8 cellular contexts compared by ENCODE assay signal in genomic region chr4:163681208-163681821, GRCh38.
A peak's percentile ranks its signal among the peaks of the same experiment; 100 is the strongest.
DNase-seq lines count a peak whose midpoint lies in the region; ATAC-seq and TF ChIP-seq lines count a peak whose summit lies in the region.

No MANE protein-coding gene starts in this region.

- H3K9ac ChIP-seq in MM.1S (ENCODE audit: low read length) = no peak overlapping the region

- H3K4me1 ChIP-seq in MM.1S (ENCODE audit: low read length) (no peaks in the 10 kb centered on the region), lower lobe of right lung (no peaks in the 10 kb centered on the region)

- no peaks in the 10 kb centered on the region for H3K9me2 ChIP-seq in MM.1S (replicated peaks; ENCODE audit: insufficient read depth, low read length)

- H3K4me3 ChIP-seq in MM.1S (ENCODE audit: low read length) (no peak overlapping the region), lower lobe of right lung (no peak overlapping the region)

- H3K9me3 ChIP-seq in MM.1S (replicated peaks; ENCODE audit: insufficient read depth, low read length) = no peaks in the 10 kb centered on the region
- H3K9me3 ChIP-seq in lower lobe of right lung = no peaks in the 10 kb centered on the region

- no peaks in the 10 kb centered on the region for H3F3A ChIP-seq in MM.1S (ENCODE audit: insufficient read depth, low read length)

- H3K27me3 ChIP-seq in MM.1S (replicated peaks; ENCODE audit: insufficient read depth, low read length) (no peaks in the 10 kb centered on the region), lower lobe of right lung (ENCODE audit: low read depth) (no peaks in the 10 kb centered on the region)

- H3K4me2 ChIP-seq in MM.1S (ENCODE audit: low read depth, low read length) = no peak overlapping the region

- intact Hi-C loops in lower lobe of right lung (cut with DNase I) = no loop called here

- no peaks in the 10 kb centered on the region for H4K20me1 ChIP-seq in MM.1S (ENCODE audit: insufficient read depth, low read length)

- H3K4me3 Mint-ChIP-seq in activated naive CD8-positive, alpha-beta T cell treated with anti-CD3 and anti-CD28 coated beads, Interleukin-2, amount 10 ng/mL, durations not matched to agents 7 days and 5 days = no peak overlapping the region
- H3K4me3 Mint-ChIP-seq in T-helper 2 cell treated with Interferon-gamma antibody and Interleukin-4, amounts not matched to agents 5 μg/mL and 100 μg/mL, for 36 hours = no peak overlapping the region

- H2AFZ ChIP-seq in MM.1S (ENCODE audit: low read length) = no peak overlapping the region

- no peaks in the 10 kb centered on the region for H3K9me3 Mint-ChIP-seq in activated naive CD8-positive, alpha-beta T cell treated with anti-CD3 and anti-CD28 coated beads, Interleukin-2, amount 10 ng/mL, durations not matched to agents 7 days and 5 days
- no peaks in the 10 kb centered on the region for H3K9me3 Mint-ChIP-seq in T-helper 2 cell treated with Interferon-gamma antibody and Interleukin-4, amounts not matched to agents 5 μg/mL and 100 μg/mL, for 36 hours

- H3K79me2 ChIP-seq in MM.1S (ENCODE audit: low read length) = no peaks in the 10 kb centered on the region

- TF ChIP-seq CTCF in MM.1S (IDR thresholded peaks at IDR 0.05; ENCODE audit: low read length) (peak; percentile 70), lower lobe of right lung (IDR thresholded peaks at IDR 0.05) (peak; percentile 71)

- H3K36me3 ChIP-seq in MM.1S (replicated peaks; ENCODE audit: insufficient read depth, low read length) (no peaks in the 10 kb centered on the region), lower lobe of right lung (no peaks in the 10 kb centered on the region)

- H3K27ac ChIP-seq in MM.1S (ENCODE audit: low read length) (no peak overlapping the region), lower lobe of right lung (no peak overlapping the region)

- ATAC-seq in activated naive CD8-positive, alpha-beta T cell treated with anti-CD3 and anti-CD28 coated beads, Interleukin-2, amount 10 ng/mL, durations not matched to agents 7 days and 5 days (ENCODE audit: low read depth) = peak; percentile 50
- peak; percentile 73 to 74 for ATAC-seq in lower lobe of right lung

- DNase-seq in Ammon's horn (ENCODE audit: low spot score) (peak; percentile 33), GM03348 (ENCODE audit: low spot score) (peak; percentile 3), HCEC 1CT (peak; percentile 27), MM.1S (peak; percentile 66), lower lobe of right lung (no peak)
- DNase-seq in activated naive CD8-positive, alpha-beta T cell treated with anti-CD3 and anti-CD28 coated beads, Interleukin-2, amount 10 ng/mL, durations not matched to agents 7 days and 5 days = no peak
- DNase-seq in T-helper 2 cell treated with Interferon-gamma antibody and Interleukin-4, amounts not matched to agents 5 μg/mL and 100 μg/mL, for 36 hours (ENCODE audit: low spot score) = no peak
- no peak for DNase-seq in activated effector memory CD4-positive, alpha-beta T cell treated with anti-CD3 and anti-CD28 coated beads, Interleukin-2, amount 50 U/mL, for 16 hours

- POLR2A ChIA-PET in activated naive CD8-positive, alpha-beta T cell treated with anti-CD3 and anti-CD28 coated beads, Interleukin-2, amount 10 ng/mL, durations not matched to agents 7 days and 5 days (lab: Charles Lee) = interaction anchor here (0.6 kb wide), 1 partner anchor 943 kb away, joined by 3 read pairs; no protein-coding TSS in a partner anchor

- H3K27me3 Mint-ChIP-seq in activated naive CD8-positive, alpha-beta T cell treated with anti-CD3 and anti-CD28 coated beads, Interleukin-2, amount 10 ng/mL, durations not matched to agents 7 days and 5 days = peaks cover 4% of the 10 kb centered on the region
- no peaks in the 10 kb centered on the region for H3K27me3 Mint-ChIP-seq in T-helper 2 cell treated with Interferon-gamma antibody and Interleukin-4, amounts not matched to agents 5 μg/mL and 100 μg/mL, for 36 hours (ENCODE audit: low read depth)

- H3K36me3 Mint-ChIP-seq in activated naive CD8-positive, alpha-beta T cell treated with anti-CD3 and anti-CD28 coated beads, Interleukin-2, amount 10 ng/mL, durations not matched to agents 7 days and 5 days = no peaks in the 10 kb centered on the region
- H3K36me3 Mint-ChIP-seq in T-helper 2 cell treated with Interferon-gamma antibody and Interleukin-4, amounts not matched to agents 5 μg/mL and 100 μg/mL, for 36 hours (ENCODE audit: low read depth) = no peaks in the 10 kb centered on the region

- H3K27ac Mint-ChIP-seq in activated naive CD8-positive, alpha-beta T cell treated with anti-CD3 and anti-CD28 coated beads, Interleukin-2, amount 10 ng/mL, durations not matched to agents 7 days and 5 days = no peak overlapping the region
- no peak overlapping the region for H3K27ac Mint-ChIP-seq in T-helper 2 cell treated with Interferon-gamma antibody and Interleukin-4, amounts not matched to agents 5 μg/mL and 100 μg/mL, for 36 hours

- H3K4me1 Mint-ChIP-seq in activated naive CD8-positive, alpha-beta T cell treated with anti-CD3 and anti-CD28 coated beads, Interleukin-2, amount 10 ng/mL, durations not matched to agents 7 days and 5 days = no peaks in the 10 kb centered on the region
- H3K4me1 Mint-ChIP-seq in T-helper 2 cell treated with Interferon-gamma antibody and Interleukin-4, amounts not matched to agents 5 μg/mL and 100 μg/mL, for 36 hours (ENCODE audit: low read depth) = no peaks in the 10 kb centered on the region

Comparison
In these comparisons a context has a peak if more than half of its experiments do, and no peak if none do; other contexts are left out.
1. DNase-seq: peak in Ammon's horn (single experiment), GM03348 (single experiment), HCEC 1CT (single experiment) and MM.1S (single experiment); none in activated naive CD8-positive, alpha-beta T cell treated with anti-CD3 and anti-CD28 coated beads, Interleukin-2, amount 10 ng/mL, durations not matched to agents 7 days and 5 days (single experiment), lower lobe of right lung (single experiment), T-helper 2 cell treated with Interferon-gamma antibody and Interleukin-4, amounts not matched to agents 5 μg/mL and 100 μg/mL, for 36 hours (single experiment) and activated effector memory CD4-positive, alpha-beta T cell treated with anti-CD3 and anti-CD28 coated beads, Interleukin-2, amount 50 U/mL, for 16 hours (single experiment).